ENCODE assay signal across 8 cellular contexts in genomic region chr5:50744761-50745160, GRCh38.
DNase-seq lines count a peak whose midpoint lies in the region; ATAC-seq, FAIRE-seq and TF ChIP-seq lines count a peak whose summit lies in the region.

No MANE protein-coding gene starts in this region.

- H3K36me3 ChIP-seq in kidney (ENCODE audit: control insufficient read depth in 1 of 2, insufficient read depth in 2 of 2, low read length in 2 of 2), result no peaks in the 10 kb centered on the region
- H3K36me3 ChIP-seq in upper lobe of right lung, result no peaks in the 10 kb centered on the region

- H3K27ac ChIP-seq in kidney (ENCODE audit: low read depth in 2 of 2, low read length in 2 of 2), result peak overlapping the region; percentile 0 to 62
- H3K27ac ChIP-seq in upper lobe of right lung, result peak overlapping the region; percentile 59

- no peaks in the 10 kb centered on the region for H3K9me3 ChIP-seq in kidney (ENCODE audit: control insufficient read depth in 1 of 2, low read length in 2 of 2)
- no peaks in the 10 kb centered on the region for H3K9me3 ChIP-seq in upper lobe of right lung

- no peak overlapping the region for H3K4me3 Mint-ChIP-seq in WTC11

- H3K9ac ChIP-seq in kidney (ENCODE audit: low read length in 2 of 2), result peak overlapping the region; percentile 9 to 50

- CTCF ChIA-PET in WTC11 (lab: Charles Lee), result interaction anchor here (1.4 kb wide), 1 partner anchor 304 kb away, joined by 3 read pairs; the partner anchor contains the start of gene EMB

- peaks cover 3 to 6% of the 10 kb centered on the region in 2 donors for H3K4me1 ChIP-seq in kidney (ENCODE audit: control insufficient read depth in 1 of 2, insufficient read depth in 1 of 2, low read depth in 1 of 2, low read length in 2 of 2)
- peaks cover 22% of the 10 kb centered on the region for H3K4me1 ChIP-seq in upper lobe of right lung

- no peaks in the 10 kb centered on the region for H3K36me3 Mint-ChIP-seq in WTC11

- POLR2A ChIA-PET in WTC11 (lab: Charles Lee), result no interaction called here

- no peaks in the 10 kb centered on the region for H3K27me3 Mint-ChIP-seq in WTC11 (ENCODE audit: low read depth)

- TF ChIP-seq CTCF in AG09309 (IDR thresholded peaks at IDR 0.05; ENCODE audit: control insufficient read depth, insufficient read depth, low read depth, low read length, missing control alignments) (no peak), WTC11 (IDR thresholded peaks at IDR 0.05) (no peak), kidney (IDR thresholded peaks at IDR 0.05; ENCODE audit: borderline replicate concordance, extremely low read depth, insufficient read depth) (no peak), upper lobe of right lung (IDR thresholded peaks at IDR 0.05) (no peak)

- intact Hi-C loops in kidney (cut with DNase I), result no loop called here
- intact Hi-C loops in upper lobe of right lung (cut with DNase I), result no loop called here

- peak; percentile 28 for DNase-seq in AG09309 (ENCODE audit: low read depth)
- no peak for DNase-seq in WTC11 (ENCODE audit: low spot score)
- DNase-seq in kidney, result no peak
- DNase-seq in upper lobe of right lung, result no peak
- no peak for DNase-seq in amniotic stem cell (lab: John Stamatoyannopoulos, UW)
- DNase-seq in NCI-H524 treated with DMSO at 0.1 percent for 48 hours (lab: John Stamatoyannopoulos, UW), result no peak

- H3K4me3 ChIP-seq in AG09309 (ENCODE audit: control insufficient read depth, low read depth, low read length), result peak overlapping the region; percentile 6
- H3K4me3 ChIP-seq in kidney (ENCODE audit: low read length in 2 of 2), result peak overlapping the region; percentile 66 to 76
- H3K4me3 ChIP-seq in upper lobe of right lung, result peak overlapping the region; percentile 45

- ATAC-seq in GM18861 (IDR thresholded peaks at IDR 0.05; ENCODE audit: unreplicated experiment) (peak; percentile 57), HG03097 (IDR thresholded peaks at IDR 0.05; ENCODE audit: low FRiP score, unreplicated experiment) (peak; percentile 51), WTC11 (no peak), upper lobe of right lung (peak; percentile 57)

- FAIRE-seq in kidney (lab: Jason Lieb, UNC), result peak; percentile 61

- peak overlapping the region; percentile 88; the same call in 1 of the 2 replicates for H3K27ac Mint-ChIP-seq in WTC11

- peaks cover 40% of the 10 kb centered on the region for H3K4me1 Mint-ChIP-seq in WTC11

- H3K9me3 Mint-ChIP-seq in WTC11, result no peaks in the 10 kb centered on the region

- no peaks in the 10 kb centered on the region for H3K27me3 ChIP-seq in upper lobe of right lung

TF ChIP-seq in WTC11, 78 proteins besides CTCF, POLR2A, EP300 and RAD21:
- TF ChIP-seq MAX (CRISPR knock-in tag; IDR thresholded peaks at IDR 0.05), result no peak
- no peak for TF ChIP-seq NR1H2 (CRISPR knock-in tag; IDR thresholded peaks at IDR 0.05)
- TF ChIP-seq NFYB (CRISPR knock-in tag; conservative IDR thresholded peaks at IDR 0.05; ENCODE audit: low read depth), result no peak

Comparison
In these comparisons a context has a peak if more than half of its experiments do, and no peak if none do; other contexts are left out.
1. H3K4me3 ChIP-seq: peak in every context shown above with its lines; median percentile 71 in kidney; 45 in upper lobe of right lung; 6 in AG09309.